8 cellular contexts compared by ENCODE assay signal in the genomic region with DNA sequence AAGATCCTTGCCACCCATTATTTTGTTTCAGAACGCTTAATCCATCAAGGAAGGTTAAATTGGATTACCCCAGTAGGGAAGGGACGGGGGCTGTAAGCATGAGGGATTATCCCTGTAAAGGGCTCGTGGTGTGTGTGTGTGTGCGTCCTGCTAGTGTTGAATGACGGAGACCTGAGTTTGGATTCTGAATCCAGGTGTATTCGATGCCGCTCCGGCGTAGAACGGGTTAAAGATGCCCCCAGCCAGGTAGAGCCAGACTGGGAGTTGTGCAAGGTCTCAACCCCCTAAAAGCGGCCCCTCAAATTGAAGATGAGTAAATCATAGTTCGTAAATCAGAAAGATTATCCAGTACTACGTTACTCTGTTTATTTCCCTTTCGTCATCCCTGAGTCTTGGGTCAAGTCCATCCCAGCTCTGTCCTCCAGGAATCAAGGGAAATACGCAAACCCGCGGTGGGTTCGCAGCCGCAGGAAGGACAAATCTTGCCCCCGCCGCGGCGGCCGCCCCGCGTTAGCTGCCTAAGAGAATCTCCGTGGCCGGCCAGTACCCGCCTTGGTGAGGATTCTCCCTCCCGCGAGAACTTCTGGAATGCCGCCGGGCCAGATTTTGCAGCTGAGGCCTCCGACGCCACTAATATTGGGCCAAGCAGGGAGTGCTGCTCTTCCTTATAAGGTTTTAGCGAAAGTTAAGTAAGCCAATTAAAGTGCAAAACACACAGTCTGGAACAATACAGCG. TPM values are rescaled to one million over a fixed set of nuclear protein-coding genes. Genes with fewer than 3 reads are reported as not detected.
DNase-seq lines count a peak whose midpoint lies in the region; ATAC-seq and TF ChIP-seq lines count a peak whose summit lies in the region.

No MANE protein-coding gene starts in this region.

- TF ChIP-seq CTCF in kidney epithelial cell (IDR thresholded peaks at IDR 0.05; ENCODE audit: insufficient read depth, low read length, poor library complexity, severe bottlenecking), result no peak

- ATAC-seq in GM19372 (IDR thresholded peaks at IDR 0.05; ENCODE audit: low read depth, unreplicated experiment) (peak; percentile 29), HG03439 (IDR thresholded peaks at IDR 0.05; ENCODE audit: unreplicated experiment) (peak; percentile 26)

- H3K4me3 ChIP-seq in kidney epithelial cell (ENCODE audit: low read depth, low read length), result peak overlapping the region; percentile 86

- H3K27me3 ChIP-seq in kidney epithelial cell (ENCODE audit: control insufficient read depth, insufficient read depth, low read length), result no peaks in the 10 kb centered on the region

- DNase-seq in D341Med (ENCODE audit: low spot score) (peak; percentile 76), RPMI8226 (peak; percentile 17), kidney epithelial cell (ENCODE audit: low read depth) (no peak), smooth muscle cell of the brain vasculature (ENCODE audit: low read depth, low spot score) (peak; percentile 52), GOT3 (lab: John Stamatoyannopoulos, UW) (no peak)

- no peaks in the 10 kb centered on the region for H3K36me3 ChIP-seq in kidney epithelial cell (ENCODE audit: control insufficient read depth, insufficient read depth, low read length)

- peak overlapping the region; percentile 86 for H3K27ac ChIP-seq in cingulate gyrus (ENCODE audit: low read depth, low read length)

RNA-seq across cellular contexts. Expression of a gene that starts 0.6 kb away (rescaled TPM):
- 29.0 and 35.1 TPM in 2 replicates for total RNA-seq in kidney epithelial cell

Comparison
In these comparisons a context has a peak if more than half of its experiments do, and no peak if none do; other contexts are left out.
1. DNase-seq: peak in D341Med (single experiment), RPMI8226 (single experiment) and smooth muscle cell of the brain vasculature (single experiment); none in kidney epithelial cell (single experiment) and GOT3 (single experiment).